In the genomic region with DNA sequence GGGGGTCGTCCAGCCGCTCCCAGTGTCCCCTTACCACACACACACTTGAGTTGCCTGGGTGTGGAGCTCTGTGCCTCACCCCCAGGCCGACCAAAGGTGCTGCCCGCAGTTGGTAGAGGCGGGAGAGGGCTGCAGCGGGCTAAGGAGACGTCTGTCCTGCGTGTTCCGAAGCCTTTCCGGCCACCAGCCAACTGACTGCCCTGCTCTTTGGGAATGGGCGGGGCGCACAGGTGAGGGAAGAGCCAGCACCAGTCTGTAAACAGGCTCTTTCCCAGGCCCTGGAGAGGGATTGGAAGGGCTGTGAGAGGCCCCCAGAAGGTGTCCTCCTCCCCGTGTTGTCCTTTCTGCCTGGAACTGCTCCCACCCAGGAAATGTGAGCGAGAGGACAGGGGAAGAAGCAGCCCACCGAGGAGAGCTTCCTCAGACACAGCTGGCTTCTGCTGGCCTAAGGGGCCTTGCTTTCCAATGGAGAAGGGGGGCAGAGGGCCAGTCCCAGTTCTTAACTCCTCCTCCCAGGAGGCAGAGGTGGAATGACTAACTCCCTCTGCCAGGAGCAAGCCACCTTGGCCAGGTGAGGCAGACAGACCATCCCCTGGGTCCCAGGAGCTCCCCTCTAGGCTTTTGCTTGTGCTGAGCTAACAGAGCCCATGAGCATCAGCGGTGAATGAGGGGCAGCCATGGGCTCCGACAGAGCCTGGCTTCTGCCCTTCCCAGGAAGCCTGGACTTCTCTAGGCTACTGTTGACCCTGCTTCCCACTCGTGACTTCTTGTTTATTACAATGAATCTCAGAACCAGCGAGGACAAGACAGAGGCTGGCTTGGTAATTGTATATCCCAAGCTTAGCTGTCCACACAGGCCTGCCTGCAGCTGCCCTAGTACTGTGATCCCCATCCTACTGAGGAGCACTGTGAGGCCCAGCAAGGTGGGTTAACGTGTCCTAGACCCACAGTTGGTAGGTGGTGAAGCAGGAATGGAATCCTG, we compare ENCODE assay signal across 10 cellular contexts.
A peak's percentile ranks its signal among the peaks of the same experiment; 100 is the strongest.
DNase-seq lines count a peak whose midpoint lies in the region; ATAC-seq, FAIRE-seq and TF ChIP-seq lines count a peak whose summit lies in the region.
"Had no signal": no experiment of that assay in that cellular context is flagged by ENCODE, and none has a peak within 500 bp of the region (broad histone marks: within the 10 kb centered on the region; RNA-seq: fewer than 3 reads in every experiment).

No MANE protein-coding gene starts in this region.

- H3K36me3 ChIP-seq in HUES48 (ENCODE audit: control insufficient read depth, insufficient read depth, low read length) (no peaks in the 10 kb centered on the region), bronchial epithelial cell (ENCODE audit: control insufficient read depth, insufficient read depth, low read length) (no peaks in the 10 kb centered on the region), mesenchymal stem cell (ENCODE audit: control insufficient read depth in 1 of 2, insufficient read depth in 2 of 2, low read depth in 1 of 2, low read length in 2 of 2) (no peaks in the 10 kb centered on the region)

- H4K91ac ChIP-seq in mesenchymal stem cell (ENCODE audit: low read length), result no peak overlapping the region

- 16% methylated on average over 18 of the region's 20 CpGs for WGBS in mesenchymal stem cell

- peak overlapping the region in 1 of 2 experiments; percentile 59 for H3K14ac ChIP-seq in mesenchymal stem cell (ENCODE audit: low read length in 2 of 2)

- H3K23ac ChIP-seq in mesenchymal stem cell (ENCODE audit: low read length in 2 of 2), result no peak overlapping the region

- H3K27me3 Mint-ChIP-seq in CD14-positive monocyte (ENCODE audit: low read depth in 3 of 3), result peaks cover 12 to 24% (median 12%) of the 10 kb centered on the region in 3 donors

- H3K4me3 ChIP-seq in HUES48 (ENCODE audit: low read depth, low read length) (peak overlapping the region; percentile 84), bronchial epithelial cell (ENCODE audit: low read depth, low read length) (peak overlapping the region; percentile 37), mesenchymal stem cell (ENCODE audit: insufficient read depth in 1 of 2, low read depth in 1 of 2, low read length in 2 of 2) (no peak overlapping the region)

- no peak overlapping the region for H2BK5ac ChIP-seq in mesenchymal stem cell (ENCODE audit: low read depth, low read length, poor library complexity, severe bottlenecking)

- H3K27ac Mint-ChIP-seq in CD14-positive monocyte, result no peak overlapping the region
- H3K27ac Mint-ChIP-seq: activated T-cell treated with anti-CD3 and anti-CD28 coated beads, Interleukin-2, amount 50 U/mL, for 24 hours had no signal

- no peak for DNase-seq in CD14-positive monocyte (ENCODE audit: low spot score)
- peak; percentile 40 for DNase-seq in bronchial epithelial cell (ENCODE audit: low read depth)
- no peak for DNase-seq in mesenchymal stem cell
- DNase-seq in epidermal melanocyte (ENCODE audit: insufficient read length, low spot score), result no peak
- no peak for DNase-seq in EL
- DNase-seq: NCI-H2171 had no signal

- H3K27me3 ChIP-seq in HUES48 (ENCODE audit: control insufficient read depth, insufficient read depth, low read length), result peaks cover 22% of the 10 kb centered on the region
- no peaks in the 10 kb centered on the region for H3K27me3 ChIP-seq in bronchial epithelial cell (ENCODE audit: control insufficient read depth, insufficient read depth, low read length)
- peaks cover 38 to 46% of the 10 kb centered on the region in 2 experiments for H3K27me3 ChIP-seq in mesenchymal stem cell (ENCODE audit: control insufficient read depth in 1 of 2, insufficient read depth in 1 of 2, low read length in 2 of 2)

- no peak overlapping the region for H3K9ac ChIP-seq in HUES48 (ENCODE audit: low read depth, low read length)
- H3K9ac ChIP-seq in mesenchymal stem cell (ENCODE audit: low read length), result no peak overlapping the region

- no peak overlapping the region for H3K4me2 ChIP-seq in mesenchymal stem cell (ENCODE audit: low read length, poor library complexity, severe bottlenecking)

- no peak overlapping the region for H3K27ac ChIP-seq in HUES48 (ENCODE audit: low read depth, low read length)
- H3K27ac ChIP-seq in mesenchymal stem cell (ENCODE audit: low read length, poor library complexity, severe bottlenecking), result no peak overlapping the region

- H2BK12ac ChIP-seq in mesenchymal stem cell (ENCODE audit: low read length in 2 of 2), result no peak overlapping the region

- no peak overlapping the region for H2AFZ ChIP-seq in mesenchymal stem cell (ENCODE audit: low read depth, low read length)

- H3K4me1 ChIP-seq in HUES48 (ENCODE audit: control insufficient read depth, insufficient read depth, low read length) (peaks cover 7% of the 10 kb centered on the region; the same call in 1 of the 2 replicates), mesenchymal stem cell (ENCODE audit: control insufficient read depth, insufficient read depth, low read depth, low read length) (peaks cover 10% of the 10 kb centered on the region)

- H3K36me3 Mint-ChIP-seq in CD14-positive monocyte, result peaks cover 0 to 2% of the 10 kb centered on the region in 2 donors

- peak overlapping the region; percentile 7 for H4K8ac ChIP-seq in mesenchymal stem cell (ENCODE audit: low read length)

- ATAC-seq in GM19351 (IDR thresholded peaks at IDR 0.05; ENCODE audit: unreplicated experiment) (no peak), HG02885 (IDR thresholded peaks at IDR 0.05; ENCODE audit: poor library complexity, unreplicated experiment) (no peak)

- H3K79me1 ChIP-seq in mesenchymal stem cell (replicated peaks; ENCODE audit: low read length, poor library complexity, severe bottlenecking), result no peaks in the 10 kb centered on the region

- peaks cover 23% of the 10 kb centered on the region for H3K4me1 Mint-ChIP-seq in CD14-positive monocyte

- no peak for TF ChIP-seq CTCF in CD14-positive monocyte (IDR thresholded peaks at IDR 0.05)
- no peak for TF ChIP-seq CTCF in bronchial epithelial cell (IDR thresholded peaks at IDR 0.05; ENCODE audit: insufficient read depth, low read length, severe bottlenecking)

- intact Hi-C loops in CD14-positive monocyte (cut with micrococcal nuclease), result no loop called here

- no peak overlapping the region for H3K4ac ChIP-seq in mesenchymal stem cell (ENCODE audit: low read depth in 1 of 2, low read length in 2 of 2)

- peak overlapping the region; percentile 65 to 69 for H3K4me3 Mint-ChIP-seq in CD14-positive monocyte
- H3K4me3 Mint-ChIP-seq: activated T-cell treated with anti-CD3 and anti-CD28 coated beads, Interleukin-2, amount 50 U/mL, for 24 hours had no signal

- no peak overlapping the region for H2BK15ac ChIP-seq in mesenchymal stem cell (ENCODE audit: low read depth, poor library complexity, severe bottlenecking)

- FAIRE-seq in bronchial epithelial cell (lab: Jason Lieb, UNC), result peak; percentile 32

- no peak overlapping the region for H3K18ac ChIP-seq in mesenchymal stem cell (ENCODE audit: low read depth in 1 of 2, low read length in 2 of 2)

- no peak overlapping the region for H2AK5ac ChIP-seq in mesenchymal stem cell (ENCODE audit: low read length, severe bottlenecking)

- H3K9me3 ChIP-seq in HUES48 (ENCODE audit: control insufficient read depth, insufficient read depth, low read length) (no peaks in the 10 kb centered on the region; the same call in 1 of the 2 replicates), mesenchymal stem cell (ENCODE audit: control insufficient read depth, low read length) (no peaks in the 10 kb centered on the region)

- no peak overlapping the region for H2BK120ac ChIP-seq in mesenchymal stem cell (ENCODE audit: low read depth, low read length)

- H3K9me3 Mint-ChIP-seq in CD14-positive monocyte, result peaks cover 0 to 5% (median 3%) of the 10 kb centered on the region in 7 donors

Comparison
In these comparisons a context has a peak if more than half of its experiments do, and no peak if none do; other contexts are left out.
1. H3K4me3 ChIP-seq: peak in HUES48 (single experiment) and bronchial epithelial cell (single experiment); none in mesenchymal stem cell (0 of 2).